ENCODE assay signal across 17 cellular contexts in genomic region chr5:177195307-177195952, GRCh38.
DNase-seq lines count a peak whose midpoint lies in the region; ATAC-seq and TF ChIP-seq lines count a peak whose summit lies in the region.
"Had no signal": no experiment of that assay in that cellular context is flagged by ENCODE, and none has a peak within 500 bp of the region (broad histone marks: within the 10 kb centered on the region; RNA-seq: fewer than 3 reads in every experiment).

No MANE protein-coding gene starts in this region.

- CTCF ChIA-PET in WTC11 (lab: Charles Lee), result no interaction called here

- no peaks in the 10 kb centered on the region for H3K4me1 Mint-ChIP-seq in WTC11

- H3K27me3 ChIP-seq in left ventricle myocardium inferior (ENCODE audit: low read depth), result no peaks in the 10 kb centered on the region
- H3K27me3 ChIP-seq in smooth muscle cell (ENCODE audit: low read depth), result no peaks in the 10 kb centered on the region
- H3K27me3 ChIP-seq: neutrophil had no signal

- no peak for TF ChIP-seq CTCF in left ventricle myocardium inferior (IDR thresholded peaks at IDR 0.05; ENCODE audit: borderline replicate concordance)
- TF ChIP-seq CTCF in WTC11 (IDR thresholded peaks at IDR 0.05), result no peak
- no peak for TF ChIP-seq CTCF in smooth muscle cell (IDR thresholded peaks at IDR 0.05; ENCODE audit: borderline replicate concordance, insufficient read depth, poor library complexity, severe bottlenecking)

- H3K27me3 Mint-ChIP-seq in WTC11 (ENCODE audit: low read depth), result no peaks in the 10 kb centered on the region
- H3K27me3 Mint-ChIP-seq: T-cell had no signal

- POLR2A ChIA-PET in WTC11 (lab: Charles Lee), result interaction anchor here (0.6 kb wide), 1 partner anchor 59 kb away, joined by 5 read pairs; no protein-coding TSS in a partner anchor

- H3K27ac Mint-ChIP-seq in WTC11, result peak overlapping the region; percentile 72
- H3K27ac Mint-ChIP-seq: T-cell had no signal

- peak overlapping the region; percentile 18 for H3K4me2 ChIP-seq in smooth muscle cell

- H3K9me3 ChIP-seq in left ventricle myocardium inferior (replicated peaks) (no peaks in the 10 kb centered on the region), smooth muscle cell (replicated peaks; ENCODE audit: low read depth) (no peaks in the 10 kb centered on the region)
- H3K9me3 ChIP-seq: HAP-1, neutrophil had no signal

- intact Hi-C loops in Right ventricle myocardium inferior (cut with DNase I) (no loop called here), left ventricle myocardium inferior (cut with micrococcal nuclease) (no loop called here), posterior vena cava (cut with DNase I) (no loop called here)

- H3K9ac ChIP-seq in smooth muscle cell (ENCODE audit: low read depth), result peak overlapping the region; percentile 53

- H3K4me3 Mint-ChIP-seq in WTC11, result no peak overlapping the region
- H3K4me3 Mint-ChIP-seq: T-cell had no signal

- no peak overlapping the region for H2AFZ ChIP-seq in smooth muscle cell (ENCODE audit: low read depth)

- peaks cover 19% of the 10 kb centered on the region for H4K20me1 ChIP-seq in smooth muscle cell (ENCODE audit: low read depth)

- 79% methylated on average over 9 of the region's 9 CpGs for WGBS in smooth muscle cell (ENCODE audit: low lambda C conversion rate)

- peak; percentile 39 for ATAC-seq in Right ventricle myocardium inferior
- ATAC-seq in WTC11, result no peak
- ATAC-seq in GM21367 (IDR thresholded peaks at IDR 0.05; ENCODE audit: unreplicated experiment), result no peak
- ATAC-seq in GM21576 (IDR thresholded peaks at IDR 0.05; ENCODE audit: unreplicated experiment), result no peak
- ATAC-seq: T-cell had no signal

- H3K4me1 ChIP-seq in left ventricle myocardium inferior (peaks cover 22% of the 10 kb centered on the region), smooth muscle cell (ENCODE audit: low read depth) (no peaks in the 10 kb centered on the region)
- H3K4me1 ChIP-seq: HAP-1 had no signal

- H3K4me3 ChIP-seq in left ventricle myocardium inferior (no peak overlapping the region), smooth muscle cell (no peak overlapping the region)
- H3K4me3 ChIP-seq: HAP-1 had no signal

- H3K79me2 ChIP-seq in smooth muscle cell (ENCODE audit: low read depth), result peaks cover 58% of the 10 kb centered on the region

- H3K36me3 ChIP-seq in left ventricle myocardium inferior (peaks cover 63% of the 10 kb centered on the region), smooth muscle cell (ENCODE audit: low read depth) (peaks cover 1% of the 10 kb centered on the region)

- H3K27ac ChIP-seq in left ventricle myocardium inferior (replicated peaks) (no peak overlapping the region), smooth muscle cell (ENCODE audit: low read depth) (peak overlapping the region; percentile 73)
- H3K27ac ChIP-seq: neutrophil had no signal

- H3F3A ChIP-seq in smooth muscle cell (ENCODE audit: low read depth), result no peaks in the 10 kb centered on the region

- DNase-seq in Right ventricle myocardium inferior (ENCODE audit: missing footprints) (no peak), left ventricle myocardium inferior (no peak), WTC11 (ENCODE audit: low spot score) (no peak), glomerular endothelial cell (ENCODE audit: extremely low read depth, low read depth, low spot score) (peak; percentile 14), smooth muscle cell (lab: John Stamatoyannopoulos, UW; ENCODE audit: unreplicated experiment) (no peak), posterior vena cava (ENCODE audit: low spot score) (no peak)
- DNase-seq: activated gamma-delta T cell; aorta; mammary epithelial cell; NCI-H2107; NCI-H748 treated with DMSO at 0.1 percent for 48 hours; stimulated activated naive CD4-positive, alpha-beta T cell; T-cell had no signal

- H3K36me3 Mint-ChIP-seq in WTC11, result peaks cover 53% of the 10 kb centered on the region

- no peaks in the 10 kb centered on the region for H3K9me3 Mint-ChIP-seq in WTC11
- H3K9me3 Mint-ChIP-seq: T-cell had no signal

TF ChIP-seq in WTC11, 78 proteins besides CTCF, POLR2A, EP300 and RAD21:
- no peak for TF ChIP-seq JUN (CRISPR knock-in tag; IDR thresholded peaks at IDR 0.05)
